ENCODE assay signal across 16 cellular contexts in genomic region chr14:51962678-51963077, GRCh38. TPM values are rescaled to one million over a fixed set of nuclear protein-coding genes. Genes with fewer than 3 reads are reported as not detected.
A peak's percentile ranks its signal among the peaks of the same experiment; 100 is the strongest.
DNase-seq lines count a peak whose midpoint lies in the region; ATAC-seq and TF ChIP-seq lines count a peak whose summit lies in the region.
"Had no signal": no experiment of that assay in that cellular context is flagged by ENCODE, and none has a peak within 500 bp of the region (broad histone marks: within the 10 kb centered on the region; RNA-seq: fewer than 3 reads in every experiment).

No MANE protein-coding gene starts in this region.

- H3K4me3 ChIP-seq in hepatocyte (no peak overlapping the region), spleen (no peak overlapping the region), gastrocnemius medialis (no peak overlapping the region)
- H3K4me3 ChIP-seq: lung had no signal

- H4K20me1 ChIP-seq in hepatocyte (ENCODE audit: insufficient read depth, poor library complexity, severe bottlenecking), result no peaks in the 10 kb centered on the region

- H3K9me2 ChIP-seq in hepatocyte (replicated peaks; ENCODE audit: insufficient read depth), result no peaks in the 10 kb centered on the region

- H2AFZ ChIP-seq in hepatocyte, result no peak overlapping the region
- H2AFZ ChIP-seq: parathyroid adenoma had no signal

- no peaks in the 10 kb centered on the region for H3K79me2 ChIP-seq in hepatocyte
- H3K79me2 ChIP-seq: parathyroid adenoma had no signal

- H3K27ac ChIP-seq in hepatocyte (no peak overlapping the region), spleen (peak overlapping the region in 6 of 8 donors; percentile 3 to 41 (median 24)), gastrocnemius medialis (no peak overlapping the region)
- H3K27ac ChIP-seq: coronary artery, parathyroid adenoma, RWPE1 had no signal

- no peak for ATAC-seq in gastrocnemius medialis
- no peak for ATAC-seq in HG03108 (IDR thresholded peaks at IDR 0.05; ENCODE audit: unreplicated experiment)

- H3K9me3 Mint-ChIP-seq in activated naive CD4-positive, alpha-beta T cell treated with anti-CD3 and anti-CD28 coated beads, Interleukin-2, amount 50 U/mL, for 24 hours, result peaks cover 19% of the 10 kb centered on the region
- H3K9me3 Mint-ChIP-seq in activated T-helper 1 cell treated with anti-CD3 and anti-CD28 coated beads, Interleukin-12 subunit alpha, Interleukin-12 subunit beta, Interleukin-2, Interleukin-4 antibody, amounts not matched to agents 30 ng/mL and 10 ng/mL and 1 ng/mL, durations not matched to agents 14 hours and 24 hours and 36 hours, result peaks cover 10% of the 10 kb centered on the region

- H3K27me3 ChIP-seq in hepatocyte, result no peaks in the 10 kb centered on the region
- H3K27me3 ChIP-seq in spleen (replicated peaks in 1 of 7), result no peaks in the 10 kb centered on the region
- no peaks in the 10 kb centered on the region for H3K27me3 ChIP-seq in gastrocnemius medialis
- H3K27me3 ChIP-seq: esophagus muscularis mucosa had no signal

- H3K4me3 Mint-ChIP-seq in activated naive CD4-positive, alpha-beta T cell treated with anti-CD3 and anti-CD28 coated beads, Interleukin-2, amount 50 U/mL, for 24 hours, result peak overlapping the region; percentile 51
- peak overlapping the region; percentile 9 for H3K4me3 Mint-ChIP-seq in activated T-helper 1 cell treated with anti-CD3 and anti-CD28 coated beads, Interleukin-12 subunit alpha, Interleukin-12 subunit beta, Interleukin-2, Interleukin-4 antibody, amounts not matched to agents 30 ng/mL and 10 ng/mL and 1 ng/mL, durations not matched to agents 14 hours and 24 hours and 36 hours

- peak overlapping the region; percentile 94 for H3K27ac Mint-ChIP-seq in activated naive CD4-positive, alpha-beta T cell treated with anti-CD3 and anti-CD28 coated beads, Interleukin-2, amount 50 U/mL, for 24 hours
- no peak overlapping the region for H3K27ac Mint-ChIP-seq in activated T-helper 1 cell treated with anti-CD3 and anti-CD28 coated beads, Interleukin-12 subunit alpha, Interleukin-12 subunit beta, Interleukin-2, Interleukin-4 antibody, amounts not matched to agents 30 ng/mL and 10 ng/mL and 1 ng/mL, durations not matched to agents 14 hours and 24 hours and 36 hours

- H3K36me3 ChIP-seq in hepatocyte (replicated peaks; ENCODE audit: insufficient read depth, low read depth) (no peaks in the 10 kb centered on the region), spleen (peaks cover 0 to 59% (median 23%) of the 10 kb centered on the region in 6 donors), gastrocnemius medialis (no peaks in the 10 kb centered on the region)

- H3K9me3 ChIP-seq in hepatocyte (ENCODE audit: low read depth) (no peaks in the 10 kb centered on the region), spleen (peaks cover 0 to 25% (median 22%) of the 10 kb centered on the region in 8 donors), gastrocnemius medialis (no peaks in the 10 kb centered on the region)

- H3K36me3 Mint-ChIP-seq in activated naive CD4-positive, alpha-beta T cell treated with anti-CD3 and anti-CD28 coated beads, Interleukin-2, amount 50 U/mL, for 24 hours, result peaks cover 40% of the 10 kb centered on the region
- peaks cover 62% of the 10 kb centered on the region for H3K36me3 Mint-ChIP-seq in activated T-helper 1 cell treated with anti-CD3 and anti-CD28 coated beads, Interleukin-12 subunit alpha, Interleukin-12 subunit beta, Interleukin-2, Interleukin-4 antibody, amounts not matched to agents 30 ng/mL and 10 ng/mL and 1 ng/mL, durations not matched to agents 14 hours and 24 hours and 36 hours (ENCODE audit: low read depth)

- TF ChIP-seq POLR2A in spleen (IDR thresholded peaks at IDR 0.05) (no peak), gastrocnemius medialis (IDR thresholded peaks at IDR 0.05) (no peak)

- peak overlapping the region; percentile 7 for H3K4me2 ChIP-seq in hepatocyte

- intact Hi-C loops in activated T-helper 1 cell treated with anti-CD3 and anti-CD28 coated beads, Interleukin-12 subunit alpha, Interleukin-12 subunit beta, Interleukin-2, Interleukin-4 antibody, amounts not matched to agents 30 ng/mL and 10 ng/mL and 1 ng/mL, durations not matched to agents 14 hours and 24 hours and 36 hours (cut with micrococcal nuclease), result no loop called here
- intact Hi-C loops in spleen (cut with DNase I; ENCODE audit: low total_unique reads), result loop anchor here (10.0 kb wide), 1 partner anchor 98 kb away; the partner anchor contains the start of gene GNG2
- intact Hi-C loops in gastrocnemius medialis (cut with DNase I; ENCODE audit: low total_unique reads), result no loop called here

- no peak for DNase-seq in activated naive CD4-positive, alpha-beta T cell treated with Interleukin-2 at 50 U/mL for 16 hours
- DNase-seq in activated T-helper 1 cell treated with anti-CD3 and anti-CD28 coated beads, Interleukin-12 subunit alpha, Interleukin-12 subunit beta, Interleukin-2, Interleukin-4 antibody, amounts not matched to agents 30 ng/mL and 10 ng/mL and 1 ng/mL, durations not matched to agents 14 hours and 24 hours and 36 hours (ENCODE audit: low spot score), result no peak
- DNase-seq in hepatocyte (ENCODE audit: low spot score), result no peak
- no peak for DNase-seq in spleen
- no peak for DNase-seq in gastrocnemius medialis
- DNase-seq in cerebellum (ENCODE audit: low spot score), result no peak
- DNase-seq: activated naive CD8-positive, alpha-beta T cell treated with anti-CD3 and anti-CD28 coated beads, Interleukin-2, amount 10 ng/mL, durations not matched to agents 7 days and 5 days; NCI-H1930; NCI-H82 had no signal

- TF ChIP-seq CTCF in hepatocyte (IDR thresholded peaks at IDR 0.05; ENCODE audit: poor library complexity) (no peak), spleen (IDR thresholded peaks at IDR 0.05 in 8 of 11, conservative IDR thresholded peaks at IDR 0.05 in 3 of 11) (no peak), gastrocnemius medialis (IDR thresholded peaks at IDR 0.05 in 4 of 5, conservative IDR thresholded peaks at IDR 0.05 in 1 of 5) (no peak)

- in situ Hi-C loops in gastrocnemius medialis (cut with MboI; ENCODE audit: low sequenced_read_pairs in 4 of 4), result no loop called here

- no peaks in the 10 kb centered on the region for H3K27me3 Mint-ChIP-seq in activated naive CD4-positive, alpha-beta T cell treated with anti-CD3 and anti-CD28 coated beads, Interleukin-2, amount 50 U/mL, for 24 hours
- H3K27me3 Mint-ChIP-seq in activated T-helper 1 cell treated with anti-CD3 and anti-CD28 coated beads, Interleukin-12 subunit alpha, Interleukin-12 subunit beta, Interleukin-2, Interleukin-4 antibody, amounts not matched to agents 30 ng/mL and 10 ng/mL and 1 ng/mL, durations not matched to agents 14 hours and 24 hours and 36 hours (ENCODE audit: insufficient read depth), result no peaks in the 10 kb centered on the region
- H3K27me3 Mint-ChIP-seq: activated naive CD8-positive, alpha-beta T cell treated with anti-CD3 and anti-CD28 coated beads, Interleukin-2, amount 10 ng/mL, durations not matched to agents 7 days and 5 days had no signal

- no peaks in the 10 kb centered on the region for H3K4me1 ChIP-seq in hepatocyte (ENCODE audit: insufficient read depth)
- peaks cover 0 to 32% (median 11%) of the 10 kb centered on the region in 6 donors for H3K4me1 ChIP-seq in spleen
- H3K4me1 ChIP-seq in gastrocnemius medialis, result peaks cover 0 to 4% of the 10 kb centered on the region in 2 donors
- H3K4me1 ChIP-seq: parathyroid adenoma had no signal

- WGBS in hepatocyte (ENCODE audit: low lambda C conversion rate, missing lambda C conversion rate), result 40% methylated on average over 3 of the region's 3 CpGs
- WGBS in spleen, 5 donors, result 32 to 57% (median 34%) methylated on average over 2 to 3 of the region's 3 CpGs

- H3K4me1 Mint-ChIP-seq in activated naive CD4-positive, alpha-beta T cell treated with anti-CD3 and anti-CD28 coated beads, Interleukin-2, amount 50 U/mL, for 24 hours, result peaks cover 61% of the 10 kb centered on the region
- H3K4me1 Mint-ChIP-seq in activated T-helper 1 cell treated with anti-CD3 and anti-CD28 coated beads, Interleukin-12 subunit alpha, Interleukin-12 subunit beta, Interleukin-2, Interleukin-4 antibody, amounts not matched to agents 30 ng/mL and 10 ng/mL and 1 ng/mL, durations not matched to agents 14 hours and 24 hours and 36 hours (ENCODE audit: low read depth), result peaks cover 46% of the 10 kb centered on the region

RNA-seq across cellular contexts. Expression of gene RTRAF, which starts 26.7 kb away (rescaled TPM):
- total RNA-seq in activated T-helper 1 cell treated with anti-CD3 and anti-CD28 coated beads, Interleukin-12 subunit alpha, Interleukin-12 subunit beta, Interleukin-2, Interleukin-4 antibody, amounts not matched to agents 30 ng/mL and 10 ng/mL and 1 ng/mL, durations not matched to agents 14 hours and 24 hours and 36 hours, result 215 and 230 TPM in 2 replicates
- total RNA-seq in hepatocyte (94.7 and 96.8 TPM in 2 replicates), spleen (10 to 100 TPM; 37.8 to 94.2 (median 87.4) TPM), gastrocnemius medialis (10 to 100 TPM; 68.6 to 91.2 (median 78.4) TPM), cerebellum (56.3 TPM)
- polyA plus RNA-seq in hepatocyte (177 and 194 TPM in 2 replicates), spleen (100 to 1,000 TPM; 118 to 184 (median 122) TPM)

Comparison
In these comparisons a context has a peak if more than half of its experiments do, and no peak if none do; other contexts are left out.
1. H3K27ac ChIP-seq: peak in spleen (6 of 8); none in hepatocyte (single experiment) and gastrocnemius medialis (0 of 4).